Comparison of ENCODE assay signal across 14 cellular contexts in the genomic region with DNA sequence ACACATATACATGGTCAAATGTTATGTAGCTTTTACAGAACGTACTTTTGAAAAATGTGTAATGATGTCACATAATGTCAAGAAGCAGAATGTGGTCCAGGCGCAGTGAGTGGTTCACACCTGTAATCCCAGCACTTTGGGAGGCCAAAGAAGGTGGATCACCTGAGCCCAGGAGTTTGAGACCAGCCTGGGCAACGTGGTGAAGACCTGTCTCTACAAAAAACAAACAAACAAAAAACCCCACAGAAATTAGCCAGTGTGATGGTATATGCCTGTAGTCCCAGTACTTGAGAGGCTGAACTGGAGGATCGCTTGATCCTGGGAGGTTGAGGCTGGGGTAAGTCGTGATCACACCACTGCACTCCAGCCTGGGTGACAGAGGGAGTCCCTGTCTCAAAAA. TPM values are rescaled to one million over a fixed set of nuclear protein-coding genes. Genes with fewer than 3 reads are reported as not detected.
A peak's percentile ranks its signal among the peaks of the same experiment; 100 is the strongest.
DNase-seq lines count a peak whose midpoint lies in the region; TF ChIP-seq lines count a peak whose summit lies in the region.
"Had no signal": no experiment of that assay in that cellular context is flagged by ENCODE, and none has a peak within 500 bp of the region (broad histone marks: within the 10 kb centered on the region; RNA-seq: fewer than 3 reads in every experiment).

No MANE protein-coding gene starts in this region.

- 0 out of 2 replicates have a peak overlapping the region, but pooled peaks have one; percentile 16 for H2AFZ ChIP-seq in MM.1S (ENCODE audit: low read length)
- H2AFZ ChIP-seq: GM23248 had no signal

- TF ChIP-seq CTCF in MM.1S (IDR thresholded peaks at IDR 0.05; ENCODE audit: low read length) (no peak), esophagus muscularis mucosa (IDR thresholded peaks at IDR 0.05) (no peak), type B pancreatic cell (conservative IDR thresholded peaks at IDR 0.05) (no peak), dorsolateral prefrontal cortex (IDR thresholded peaks at IDR 0.05 in 54 of 56, conservative IDR thresholded peaks at IDR 0.05 in 2 of 56; ENCODE audit: low read depth in 1 of 56, partially characterized antibody in 56 of 56) (no peak), adrenal gland (IDR thresholded peaks at IDR 0.05) (no peak)

- WGBS in esophagus muscularis mucosa = 83% methylated on average over 5 of the region's 5 CpGs
- 73 to 84% (median 77%) methylated on average over 5 of the region's 5 CpGs for WGBS in adrenal gland, 4 donors

- H3K9me3 Mint-ChIP-seq in type B pancreatic cell = no peaks in the 10 kb centered on the region

- no peak overlapping the region for H3K4me3 ChIP-seq in MM.1S (ENCODE audit: low read length)
- no peak overlapping the region for H3K4me3 ChIP-seq in esophagus muscularis mucosa
- H3K4me3 ChIP-seq in dorsolateral prefrontal cortex = no peak overlapping the region
- no peak overlapping the region for H3K4me3 ChIP-seq in adrenal gland
- H3K4me3 ChIP-seq: GM23248 had no signal

- H3K79me2 ChIP-seq in MM.1S (ENCODE audit: low read length) = no peaks in the 10 kb centered on the region

- no peaks in the 10 kb centered on the region for H4K20me1 ChIP-seq in MM.1S (ENCODE audit: insufficient read depth, low read length)

- H3K27ac ChIP-seq in MM.1S (ENCODE audit: low read length) (no peak overlapping the region), esophagus muscularis mucosa (replicated peaks in 1 of 4) (no peak overlapping the region), dorsolateral prefrontal cortex (peak overlapping the region in 1 of 59 donors; percentile 70), adrenal gland (no peak overlapping the region)
- H3K27ac ChIP-seq: GM23248 had no signal

- H3K27me3 Mint-ChIP-seq in type B pancreatic cell = peaks cover 12% of the 10 kb centered on the region

- TF ChIP-seq EP300 in esophagus muscularis mucosa (IDR thresholded peaks at IDR 0.05) = no peak

- no peak overlapping the region for H3K4me2 ChIP-seq in MM.1S (ENCODE audit: low read depth, low read length)

- H3K9me2 ChIP-seq in MM.1S (replicated peaks; ENCODE audit: insufficient read depth, low read length) = no peaks in the 10 kb centered on the region

- H3K27ac Mint-ChIP-seq in type B pancreatic cell = peak overlapping the region; percentile 10
- H3K27ac Mint-ChIP-seq: CD4-positive, alpha-beta memory T cell had no signal

- H3K9ac ChIP-seq in MM.1S (ENCODE audit: low read length) = no peak overlapping the region
- H3K9ac ChIP-seq: GM23248 had no signal

- TF ChIP-seq POLR2A in esophagus muscularis mucosa (IDR thresholded peaks at IDR 0.05; ENCODE audit: low read depth) (no peak), adrenal gland (IDR thresholded peaks at IDR 0.05) (no peak)

- no peaks in the 10 kb centered on the region for H3K36me3 Mint-ChIP-seq in type B pancreatic cell
- H3K36me3 Mint-ChIP-seq: CD4-positive, alpha-beta memory T cell had no signal

- DNase-seq in MM.1S = no peak
- peak; percentile 60 for DNase-seq in esophagus muscularis mucosa (ENCODE audit: extremely low spot score)
- DNase-seq in type B pancreatic cell (ENCODE audit: extremely low spot score, unreplicated experiment) = no peak
- no peak for DNase-seq in dorsolateral prefrontal cortex
- DNase-seq in NCI-H1417 treated with DMSO at 0.1 percent for 48 hours (lab: John Stamatoyannopoulos, UW) = no peak
- DNase-seq in adrenal gland = no peak
- DNase-seq: C1 segment of cervical spinal cord; Calu3; CD4-positive, alpha-beta memory T cell; COR-L47; DND-41; GM23248; H7; HCEC 1CT had no signal

- H3K9me3 ChIP-seq in MM.1S (replicated peaks; ENCODE audit: insufficient read depth, low read length) (no peaks in the 10 kb centered on the region), esophagus muscularis mucosa (peaks cover 0 to 5% (median 0%) of the 10 kb centered on the region in 4 donors), adrenal gland (replicated peaks in 1 of 3) (no peaks in the 10 kb centered on the region)

- H3F3A ChIP-seq in MM.1S (ENCODE audit: insufficient read depth, low read length) = no peaks in the 10 kb centered on the region

- no peaks in the 10 kb centered on the region for H3K27me3 ChIP-seq in MM.1S (replicated peaks; ENCODE audit: insufficient read depth, low read length)
- H3K27me3 ChIP-seq in esophagus muscularis mucosa = peaks cover 0 to 58% (median 0%) of the 10 kb centered on the region in 4 donors
- peaks cover 0 to under 1% (median 0%) of the 10 kb centered on the region in 45 donors for H3K27me3 ChIP-seq in dorsolateral prefrontal cortex
- H3K27me3 ChIP-seq in adrenal gland = no peaks in the 10 kb centered on the region

- H3K4me1 Mint-ChIP-seq in type B pancreatic cell (ENCODE audit: unreplicated experiment) = peaks cover 35% of the 10 kb centered on the region
- H3K4me1 Mint-ChIP-seq: CD4-positive, alpha-beta memory T cell had no signal

- intact Hi-C loops in esophagus muscularis mucosa (cut with DNase I) (no loop called here), dorsolateral prefrontal cortex (cut with DNase I) (loop anchor here in 1 of 2 donors (10.0 kb wide), 1 partner anchor 60 kb away; no protein-coding TSS in a partner anchor), adrenal gland (cut with DNase I) (loop anchor here in 1 of 2 donors (10.0 kb wide), 1 partner anchor 50 kb away; no protein-coding TSS in a partner anchor)

- H3K4me3 Mint-ChIP-seq in type B pancreatic cell = no peak overlapping the region
- H3K4me3 Mint-ChIP-seq: CD4-positive, alpha-beta memory T cell had no signal

- H3K4me1 ChIP-seq in MM.1S (ENCODE audit: low read length) (no peaks in the 10 kb centered on the region), esophagus muscularis mucosa (peaks cover 0 to 5% (median 0%) of the 10 kb centered on the region in 4 donors), adrenal gland (replicated peaks in 1 of 2) (no peaks in the 10 kb centered on the region)

- H3K36me3 ChIP-seq in MM.1S (replicated peaks; ENCODE audit: insufficient read depth, low read length) = no peaks in the 10 kb centered on the region
- no peaks in the 10 kb centered on the region for H3K36me3 ChIP-seq in esophagus muscularis mucosa
- no peaks in the 10 kb centered on the region for H3K36me3 ChIP-seq in adrenal gland (replicated peaks in 1 of 2)

RNA-seq across cellular contexts. Expression of a gene that starts 15.9 kb away (rescaled TPM):
- total RNA-seq in esophagus muscularis mucosa (10 to 100 TPM in 1 of 4 donors, 1 to 10 TPM in 3; 9.6 to 13.2 (median 9.8) TPM), type B pancreatic cell (ENCODE audit: low replicate concordance) (32.6 and 33.8 TPM in 2 replicates), dorsolateral prefrontal cortex (10 to 100 TPM; 10.7 to 33.2 (median 23.6) TPM), adrenal gland (10 to 100 TPM; 20.5 to 48.4 (median 28.4) TPM)
- 10 to 100 TPM in 2 of 3 donors, 1 to 10 TPM in 1; 9.3 to 22.3 (median 14.4) TPM for polyA plus RNA-seq in adrenal gland
